ENCODE assay signal across 8 cellular contexts in the genomic region with DNA sequence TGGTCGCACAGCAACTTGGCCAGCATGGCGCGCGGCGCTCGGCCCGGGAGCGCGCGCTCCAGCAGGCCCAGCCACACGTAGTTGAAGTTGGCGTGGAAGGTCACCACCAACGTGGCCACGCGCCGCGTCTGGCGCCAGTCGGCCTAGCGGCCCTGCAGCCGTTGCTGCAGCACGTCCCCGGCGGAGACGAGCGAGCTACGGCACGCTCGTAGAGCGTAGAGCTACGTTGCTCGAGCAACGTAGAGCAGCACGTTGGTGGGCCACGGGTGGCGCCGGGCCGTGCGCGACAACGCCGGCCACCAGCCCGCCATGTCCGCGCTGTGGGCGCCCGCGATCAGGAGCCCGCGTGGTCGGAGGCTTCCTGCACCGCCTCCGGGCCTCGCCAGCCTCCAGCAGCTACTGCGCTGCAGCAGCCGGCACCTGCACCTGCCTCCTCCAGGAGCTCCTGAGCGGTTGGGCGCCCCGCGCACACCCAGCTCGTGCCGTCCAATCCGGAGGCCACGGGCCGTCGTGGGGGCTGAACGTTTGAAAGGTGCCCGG. TPM values are rescaled to one million over a fixed set of nuclear protein-coding genes. Genes with fewer than 3 reads are reported as not detected.
DNase-seq lines count a peak whose midpoint lies in the region; ATAC-seq lines count a peak whose summit lies in the region.

No MANE protein-coding gene starts in this region.

- ATAC-seq in naive B cell (ENCODE audit: low read depth in 2 of 2): peak; percentile 92 to 97

- CTCF ChIA-PET in CD4-positive, alpha-beta memory T cell (lab: Charles Lee; ENCODE audit: partially characterized antibody): no interaction called here

- intact Hi-C loops in CD4-positive, alpha-beta memory T cell (cut with micrococcal nuclease): no loop called here

- H3K36me3 Mint-ChIP-seq in CD4-positive, alpha-beta memory T cell: peaks cover 3 to 5% of the 10 kb centered on the region in 2 donors
- no peaks in the 10 kb centered on the region for H3K36me3 Mint-ChIP-seq in naive B cell

- H3K4me3 ChIP-seq in CD4-positive, alpha-beta memory T cell (ENCODE audit: low read length in 2 of 2): peak overlapping the region in 1 of 2 donors; percentile 47

- no peaks in the 10 kb centered on the region for H3K27me3 ChIP-seq in CD4-positive, alpha-beta memory T cell (ENCODE audit: insufficient read depth, low read length)

- no peaks in the 10 kb centered on the region for H3K36me3 ChIP-seq in CD4-positive, alpha-beta memory T cell (ENCODE audit: insufficient read depth, low read length)

- H3K9me3 ChIP-seq in CD4-positive, alpha-beta memory T cell (ENCODE audit: control insufficient read depth in 1 of 2, low read length in 2 of 2): no peaks in the 10 kb centered on the region

- peaks cover 13% of the 10 kb centered on the region for H3K4me1 ChIP-seq in CD4-positive, alpha-beta memory T cell (ENCODE audit: insufficient read depth, low read length)

- POLR2A ChIA-PET in CD4-positive, alpha-beta memory T cell (lab: Charles Lee; ENCODE audit: partially characterized antibody): interaction anchor here (0.9 kb wide), 1 partner anchor 313 kb away, joined by 4 read pairs; no protein-coding TSS in a partner anchor

- peak; percentile 57 to 73 (median 66) for DNase-seq in CD4-positive, alpha-beta memory T cell
- DNase-seq in NCI-H1092 treated with DMSO at 0.1 percent for 48 hours (lab: John Stamatoyannopoulos, UW) (peak; percentile 76), naive B cell (peak; percentile 26), NCI-H446 (lab: John Stamatoyannopoulos, UW) (no peak), NCI-H446 treated with DMSO at 0.1 percent for 48 hours (lab: John Stamatoyannopoulos, UW) (no peak)
- DNase-seq in activated CD4-positive, CD25-positive, alpha-beta regulatory T cell treated with anti-CD3 and anti-CD28 coated beads, Interleukin-2, amount 50 U/mL, for 72 hours: peak; percentile 67
- DNase-seq in central memory CD4-positive, alpha-beta T cell: peak; percentile 63
- peak; percentile 55 for DNase-seq in stimulated activated naive CD4-positive, alpha-beta T cell treated with Interleukin-2 at 50 U/mL for 16 hours (lab: John Stamatoyannopoulos, UW)

- peak overlapping the region; percentile 21 for H3K27ac ChIP-seq in CD4-positive, alpha-beta memory T cell (ENCODE audit: low read depth, low read length)

- peaks cover 8 to 27% (median 16%) of the 10 kb centered on the region in 4 donors for H3K4me1 Mint-ChIP-seq in CD4-positive, alpha-beta memory T cell
- peaks cover 0 to 8% (median 6%) of the 10 kb centered on the region in 3 donors for H3K4me1 Mint-ChIP-seq in naive B cell

- H3K27ac Mint-ChIP-seq in CD4-positive, alpha-beta memory T cell: peak overlapping the region in 5 of 7 donors; percentile 18 to 86 (median 42)
- H3K27ac Mint-ChIP-seq in naive B cell: no peak overlapping the region

- H3K9me3 Mint-ChIP-seq in CD4-positive, alpha-beta memory T cell: no peaks in the 10 kb centered on the region
- peaks cover 0 to 1% (median 0%) of the 10 kb centered on the region in 7 donors for H3K9me3 Mint-ChIP-seq in naive B cell

- peak overlapping the region; percentile 78 to 89 (median 84) for H3K4me3 Mint-ChIP-seq in CD4-positive, alpha-beta memory T cell
- H3K4me3 Mint-ChIP-seq in naive B cell: peak overlapping the region; percentile 58 to 90 (median 74)

- peaks cover 0 to 3% of the 10 kb centered on the region in 2 donors for H3K27me3 Mint-ChIP-seq in CD4-positive, alpha-beta memory T cell
- H3K27me3 Mint-ChIP-seq in naive B cell: peaks cover 0 to 9% (median 3%) of the 10 kb centered on the region in 3 donors

RNA-seq across cellular contexts. Expression of gene SULT1A1, which starts 13.4 kb away (rescaled TPM):
- total RNA-seq in CD4-positive, alpha-beta memory T cell: 10 to 100 TPM; 12.4 to 13.2 TPM
- 1 to 10 TPM; 4.7 to 6.3 TPM for polyA plus RNA-seq in CD4-positive, alpha-beta memory T cell
- 1 to 10 TPM in 3 of 6 donors, under 1 TPM in 2, not detected in 1; 0.90 to 3.6 (median 1.2) TPM for polyA plus RNA-seq in naive B cell (ENCODE audit: low read depth in 6 of 6)

RNA-seq across cellular contexts. Expression of gene NPIPB8, which starts 14.6 kb away (rescaled TPM):
- total RNA-seq in CD4-positive, alpha-beta memory T cell: not detected
- not detected for polyA plus RNA-seq in CD4-positive, alpha-beta memory T cell
- polyA plus RNA-seq in naive B cell (ENCODE audit: low read depth in 6 of 6): not detected

RNA-seq across cellular contexts. Expression of gene SULT1A2, which starts 26.4 kb away (rescaled TPM):
- total RNA-seq in CD4-positive, alpha-beta memory T cell: under 1 TPM; 0.25 to 0.49 TPM
- polyA plus RNA-seq in CD4-positive, alpha-beta memory T cell: under 1 TPM; 0.18 TPM
- polyA plus RNA-seq in naive B cell (ENCODE audit: low read depth in 6 of 6): under 1 TPM in 1 of 6 donors, not detected in 5; 0.20 TPM

Comparison
In these comparisons a context has a peak if more than half of its experiments do, and no peak if none do; other contexts are left out.
1. DNase-seq: peak in CD4-positive, alpha-beta memory T cell (5 of 5), NCI-H1092 treated with DMSO at 0.1 percent for 48 hours (single experiment), activated CD4-positive, CD25-positive, alpha-beta regulatory T cell treated with anti-CD3 and anti-CD28 coated beads, Interleukin-2, amount 50 U/mL, for 72 hours (single experiment), central memory CD4-positive, alpha-beta T cell (single experiment), naive B cell (single experiment) and stimulated activated naive CD4-positive, alpha-beta T cell treated with Interleukin-2 at 50 U/mL for 16 hours (single experiment); none in NCI-H446 (0 of 2) and NCI-H446 treated with DMSO at 0.1 percent for 48 hours (single experiment).
2. H3K27ac Mint-ChIP-seq: peak in CD4-positive, alpha-beta memory T cell (5 of 7); none in naive B cell (0 of 6).